In the genomic region with DNA sequence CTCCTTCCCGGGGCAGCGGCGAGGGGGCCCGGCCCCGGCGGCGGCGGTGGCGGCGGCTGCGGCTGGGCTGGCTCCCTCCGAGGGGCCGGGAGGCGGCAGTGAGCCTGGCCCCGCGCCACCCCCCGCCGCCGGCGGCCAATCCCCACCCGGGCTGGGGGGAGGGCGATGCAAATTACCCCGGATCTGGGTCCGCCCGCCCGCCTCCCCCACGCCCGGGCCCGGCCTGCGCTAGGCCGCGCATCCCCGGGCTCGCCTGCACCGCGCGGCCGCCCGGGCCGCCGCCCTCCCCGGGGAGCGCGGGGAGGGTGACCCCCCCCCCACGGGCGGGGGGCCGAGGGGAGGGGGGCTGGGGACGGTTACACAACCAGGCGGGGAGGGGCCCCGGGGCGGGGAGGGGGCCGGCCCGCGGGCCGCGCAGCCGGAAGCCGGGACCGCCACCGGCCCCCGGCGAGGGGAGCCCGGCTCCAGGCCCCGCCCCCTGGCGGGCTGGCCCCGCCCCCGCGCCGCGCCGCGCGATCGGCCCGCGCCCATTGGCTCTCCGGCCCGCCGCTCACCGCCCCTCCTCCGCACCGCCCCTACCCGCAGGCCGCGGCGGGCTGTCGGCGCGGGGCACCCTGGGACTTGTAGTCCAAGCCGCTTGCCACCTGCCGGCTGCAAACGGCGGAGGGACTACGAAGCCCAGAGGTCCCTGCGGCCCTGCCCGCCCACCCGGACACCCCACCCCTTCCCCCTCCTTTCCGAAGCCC, we compare ENCODE assay signal across 8 cellular contexts. TPM values are rescaled to one million over a fixed set of nuclear protein-coding genes. Genes with fewer than 3 reads are reported as not detected.
A peak's percentile ranks its signal among the peaks of the same experiment; 100 is the strongest.
DNase-seq lines count a peak whose midpoint lies in the region; ATAC-seq and TF ChIP-seq lines count a peak whose summit lies in the region.

No MANE protein-coding gene starts in this region.

- H3K36me3 Mint-ChIP-seq in activated T-cell treated with anti-CD3 and anti-CD28 coated beads, Interleukin-2, amount 50 U/mL, for 72 hours (ENCODE audit: insufficient read depth in 2 of 2) = peaks cover 4% of the 10 kb centered on the region in 2 donors
- H3K36me3 Mint-ChIP-seq in natural killer cell treated with Interleukin-12 subunit alpha and Interleukin-12 subunit beta and Interleukin-15 and Interleukin-18, amount 100 ng/mL, for 72 hours = no peaks in the 10 kb centered on the region

- CTCF ChIA-PET in Panc1 (lab: Charles Lee) = no interaction called here

- no peaks in the 10 kb centered on the region for H3K27me3 ChIP-seq in Panc1 (ENCODE audit: control insufficient read depth, insufficient read depth, low read length)
- H3K27me3 ChIP-seq in esophagus muscularis mucosa = no peaks in the 10 kb centered on the region

- intact Hi-C loops in Panc1 (cut with micrococcal nuclease; ENCODE audit: unreplicated experiment) = no loop called here
- intact Hi-C loops in esophagus muscularis mucosa (cut with DNase I) = loop anchor here (5.0 kb wide), 1 partner anchor 57 kb away; the partner anchor contains the start of gene MAP2K2

- H3K9me3 ChIP-seq in KOPT-K1 (ENCODE audit: insufficient read depth, low read length, poor library complexity, severe bottlenecking) (no peaks in the 10 kb centered on the region), Panc1 (ENCODE audit: control insufficient read depth, insufficient read depth, low read depth, low read length) (no peaks in the 10 kb centered on the region), esophagus muscularis mucosa (no peaks in the 10 kb centered on the region)

- TF ChIP-seq POLR2A in esophagus muscularis mucosa (IDR thresholded peaks at IDR 0.05; ENCODE audit: low read depth) = no peak

- WGBS in esophagus muscularis mucosa = no CpG with 5 or more reads among the region's 98 CpGs

- BruUV-seq in Panc1 (replicated peaks; lab: Mats Ljungman, UMichigan) = no TSS peak

- H3K36me3 ChIP-seq in KOPT-K1 (ENCODE audit: insufficient read depth, low read length) (peaks cover 38% of the 10 kb centered on the region), Panc1 (ENCODE audit: control insufficient read depth, insufficient read depth, low read length) (no peaks in the 10 kb centered on the region; the same call in 1 of the 2 replicates), esophagus muscularis mucosa (peaks cover 0 to 9% (median 8%) of the 10 kb centered on the region in 4 donors)

- peak overlapping the region; percentile 55 to 67 for H3K4me3 ChIP-seq in Panc1 (ENCODE audit: low read depth in 2 of 2, low read length in 2 of 2)
- peak overlapping the region; percentile 90 to 100 (median 100) for H3K4me3 ChIP-seq in esophagus muscularis mucosa

- H3K9me3 Mint-ChIP-seq in activated T-cell treated with anti-CD3 and anti-CD28 coated beads, Interleukin-2, amount 50 U/mL, for 72 hours = no peaks in the 10 kb centered on the region
- H3K9me3 Mint-ChIP-seq in natural killer cell treated with Interleukin-12 subunit alpha and Interleukin-12 subunit beta and Interleukin-15 and Interleukin-18, amount 100 ng/mL, for 72 hours = no peaks in the 10 kb centered on the region

- peaks cover 31% of the 10 kb centered on the region for H3K4me1 Mint-ChIP-seq in activated T-cell treated with anti-CD3 and anti-CD28 coated beads, Interleukin-2, amount 50 U/mL, for 72 hours (ENCODE audit: low read depth)
- H3K4me1 Mint-ChIP-seq in natural killer cell treated with Interleukin-12 subunit alpha and Interleukin-12 subunit beta and Interleukin-15 and Interleukin-18, amount 100 ng/mL, for 72 hours (ENCODE audit: low read depth in 2 of 2) = peaks cover 18 to 22% of the 10 kb centered on the region in 2 donors

- no peak for TF ChIP-seq EP300 in esophagus muscularis mucosa (IDR thresholded peaks at IDR 0.05)

- no peak overlapping the region for H3K27ac Mint-ChIP-seq in activated T-cell treated with anti-CD3 and anti-CD28 coated beads, Interleukin-2, amount 50 U/mL, for 72 hours
- no peak overlapping the region for H3K27ac Mint-ChIP-seq in natural killer cell treated with Interleukin-12 subunit alpha and Interleukin-12 subunit beta and Interleukin-15 and Interleukin-18, amount 100 ng/mL, for 72 hours

- POLR2A ChIA-PET in Panc1 (lab: Charles Lee) = no interaction called here

- TF ChIP-seq CTCF in Panc1 (IDR thresholded peaks at IDR 0.05) = no peak
- TF ChIP-seq CTCF in esophagus muscularis mucosa (IDR thresholded peaks at IDR 0.05) = no peak

- H3K27me3 Mint-ChIP-seq in activated T-cell treated with anti-CD3 and anti-CD28 coated beads, Interleukin-2, amount 50 U/mL, for 72 hours (ENCODE audit: low read depth) = no peaks in the 10 kb centered on the region
- H3K27me3 Mint-ChIP-seq in natural killer cell treated with Interleukin-12 subunit alpha and Interleukin-12 subunit beta and Interleukin-15 and Interleukin-18, amount 100 ng/mL, for 72 hours = no peaks in the 10 kb centered on the region

- H3K4me1 ChIP-seq in Panc1 (ENCODE audit: control insufficient read depth, insufficient read depth, low read length) (peaks cover 26% of the 10 kb centered on the region), esophagus muscularis mucosa (peaks cover 34 to 57% (median 55%) of the 10 kb centered on the region in 4 donors)

- peak overlapping the region in 1 of 2 donors; percentile 60 for H3K4me3 Mint-ChIP-seq in activated T-cell treated with anti-CD3 and anti-CD28 coated beads, Interleukin-2, amount 50 U/mL, for 72 hours
- peak overlapping the region; percentile 32 for H3K4me3 Mint-ChIP-seq in natural killer cell treated with Interleukin-12 subunit alpha and Interleukin-12 subunit beta and Interleukin-15 and Interleukin-18, amount 100 ng/mL, for 72 hours

- in situ Hi-C loops in Panc1 (cut with HindIII; ENCODE audit: low pct_unique_long_range_greater_than_20kb, low sequenced_read_pairs) = no loop called here

- H3K27ac ChIP-seq in KOPT-K1 (ENCODE audit: low read depth, low read length, poor library complexity, severe bottlenecking) (peak overlapping the region; percentile 97), Panc1 (ENCODE audit: low read length) (no peak overlapping the region), esophagus muscularis mucosa (replicated peaks in 1 of 4) (peak overlapping the region; percentile 98 to 99 (median 99))

- ATAC-seq in GM21786 (IDR thresholded peaks at IDR 0.05; ENCODE audit: unreplicated experiment) (peak; percentile 62), Panc1 (peak; percentile 82)
- ATAC-seq in activated T-cell treated with anti-CD3 and anti-CD28 coated beads, Interleukin-2, amount 50 U/mL, for 72 hours (replicated peaks in 1 of 2) = peak; percentile 80 to 83
- ATAC-seq in natural killer cell treated with Interleukin-12 subunit alpha and Interleukin-12 subunit beta and Interleukin-15 and Interleukin-18, amount 100 ng/mL, for 72 hours = peak; percentile 90 to 92

- peak; percentile 83 for DNase-seq in DMS79 treated with DMSO at 0.1 percent for 48 hours (lab: John Stamatoyannopoulos, UW)
- DNase-seq in Panc1 (ENCODE audit: low read depth, low spot score) = peak; percentile 18
- peak; percentile 98 to 99 for DNase-seq in activated T-cell treated with anti-CD3 and anti-CD28 coated beads, Interleukin-2, amount 50 U/mL, for 72 hours
- peak; percentile 99 for DNase-seq in esophagus muscularis mucosa (ENCODE audit: extremely low spot score)
- DNase-seq in natural killer cell treated with Interleukin-12 subunit alpha and Interleukin-12 subunit beta and Interleukin-15 and Interleukin-18, amount 100 ng/mL, for 72 hours (ENCODE audit: low spot score) = peak; percentile 99
- peak; percentile 92 to 97 (median 96) for DNase-seq in stimulated activated naive CD4-positive, alpha-beta T cell (lab: John Stamatoyannopoulos, UW)

RNA-seq across cellular contexts. Expression of gene ZBTB7A, which starts 1.1 kb away (rescaled TPM):
- total RNA-seq in Panc1 (2021; ENCODE audit: unreplicated experiment) (48.0 TPM), esophagus muscularis mucosa (100 to 1,000 TPM in 2 of 4 donors, 10 to 100 TPM in 2; 71.9 to 137 (median 114) TPM)
- 42.8 TPM for polyA plus RNA-seq in Panc1 (2012; ENCODE audit: insufficient read length)
- total RNA-seq in activated T-cell treated with anti-CD3 and anti-CD28 coated beads, Interleukin-2, amount 50 U/mL, for 72 hours = 10 to 100 TPM; 29.9 to 39.6 TPM
- 10 to 100 TPM; 63.4 to 70.5 TPM for total RNA-seq in natural killer cell treated with Interleukin-12 subunit alpha and Interleukin-12 subunit beta and Interleukin-15 and Interleukin-18, amount 100 ng/mL, for 72 hours

RNA-seq across cellular contexts. Expression of gene PIAS4, which starts 58.1 kb away (rescaled TPM):
- 36.7 TPM for total RNA-seq in Panc1 (2021; ENCODE audit: unreplicated experiment)
- polyA plus RNA-seq in Panc1 (2012; ENCODE audit: insufficient read length) = 31.6 TPM
- 10 to 100 TPM; 33.4 TPM for total RNA-seq in activated T-cell treated with anti-CD3 and anti-CD28 coated beads, Interleukin-2, amount 50 U/mL, for 72 hours
- total RNA-seq in esophagus muscularis mucosa = 10 to 100 TPM; 16.6 to 34.1 (median 24.8) TPM
- 10 to 100 TPM; 39.4 to 58.6 TPM for total RNA-seq in natural killer cell treated with Interleukin-12 subunit alpha and Interleukin-12 subunit beta and Interleukin-15 and Interleukin-18, amount 100 ng/mL, for 72 hours

RNA-seq across cellular contexts. Expression of gene MAP2K2, which starts 58.3 kb away (rescaled TPM):
- total RNA-seq in Panc1 (2021; ENCODE audit: unreplicated experiment) (151 TPM), esophagus muscularis mucosa (100 to 1,000 TPM in 2 of 4 donors, 10 to 100 TPM in 2; 59.0 to 145 (median 101) TPM)
- polyA plus RNA-seq in Panc1 (2012; ENCODE audit: insufficient read length) = 197 TPM
- 100 to 1,000 TPM; 144 to 157 TPM for total RNA-seq in activated T-cell treated with anti-CD3 and anti-CD28 coated beads, Interleukin-2, amount 50 U/mL, for 72 hours
- 100 to 1,000 TPM; 170 to 206 TPM for total RNA-seq in natural killer cell treated with Interleukin-12 subunit alpha and Interleukin-12 subunit beta and Interleukin-15 and Interleukin-18, amount 100 ng/mL, for 72 hours

Comparison
In these comparisons a context has a peak if more than half of its experiments do, and no peak if none do; other contexts are left out.
1. DNase-seq: peak in every context shown above with its lines; median percentile 99 in esophagus muscularis mucosa; 99 in natural killer cell treated with Interleukin-12 subunit alpha and Interleukin-12 subunit beta and Interleukin-15 and Interleukin-18, amount 100 ng/mL, for 72 hours; 98 in activated T-cell treated with anti-CD3 and anti-CD28 coated beads, Interleukin-2, amount 50 U/mL, for 72 hours; 96 in stimulated activated naive CD4-positive, alpha-beta T cell; 83 in DMS79 treated with DMSO at 0.1 percent for 48 hours; 18 in Panc1.